In genomic region chr10:3672220-3672619, GRCh38 we compare ENCODE assay signal across 1 cellular context.
TF ChIP-seq lines count a peak whose summit lies in the region.

No MANE protein-coding gene starts in this region.

TF ChIP-seq in SK-N-SH treated with all-trans-retinoic acid at 6 μM for 48 hours, 23 proteins besides CTCF, POLR2A, EP300 and RAD21 (continued from another document):
- TF ChIP-seq, protein P1, sequence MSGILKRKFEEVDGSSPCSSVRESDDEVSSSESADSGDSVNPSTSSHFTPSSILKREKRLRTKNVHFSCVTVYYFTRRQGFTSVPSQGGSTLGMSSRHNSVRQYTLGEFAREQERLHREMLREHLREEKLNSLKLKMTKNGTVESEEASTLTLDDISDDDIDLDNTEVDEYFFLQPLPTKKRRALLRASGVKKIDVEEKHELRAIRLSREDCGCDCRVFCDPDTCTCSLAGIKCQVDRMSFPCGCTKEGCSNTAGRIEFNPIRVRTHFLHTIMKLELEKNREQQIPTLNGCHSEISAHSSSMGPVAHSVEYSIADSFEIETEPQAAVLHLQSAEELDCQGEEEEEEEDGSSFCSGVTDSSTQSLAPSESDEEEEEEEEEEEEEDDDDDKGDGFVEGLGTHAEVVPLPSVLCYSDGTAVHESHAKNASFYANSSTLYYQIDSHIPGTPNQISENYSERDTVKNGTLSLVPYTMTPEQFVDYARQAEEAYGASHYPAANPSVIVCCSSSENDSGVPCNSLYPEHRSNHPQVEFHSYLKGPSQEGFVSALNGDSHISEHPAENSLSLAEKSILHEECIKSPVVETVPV (CRISPR knock-in tag; IDR thresholded peaks at IDR 0.05) = no peak
- no peak for TF ChIP-seq PPARA (CRISPR knock-in tag; IDR thresholded peaks at IDR 0.05; ENCODE audit: borderline replicate concordance)
- TF ChIP-seq SNAI2 (CRISPR knock-in tag; IDR thresholded peaks at IDR 0.05) = 0 out of 2 replicates have a peak, but pooled peaks have one; percentile 52
